In genomic region chr6:158376650-158377081, GRCh38 we compare ENCODE assay signal across 14 cellular contexts.
DNase-seq lines count a peak whose midpoint lies in the region; ATAC-seq, FAIRE-seq and TF ChIP-seq lines count a peak whose summit lies in the region.
"Had no signal": no experiment of that assay in that cellular context is flagged by ENCODE, and none has a peak within 500 bp of the region (broad histone marks: within the 10 kb centered on the region; RNA-seq: fewer than 3 reads in every experiment).

No MANE protein-coding gene starts in this region.

- FAIRE-seq in pancreas (lab: Jason Lieb, UNC) (no peak), RCC 7860 (lab: Jason Lieb, UNC) (no peak)

- TF ChIP-seq CTCF in pancreas (IDR thresholded peaks at IDR 0.05) (no peak), ascending aorta (IDR thresholded peaks at IDR 0.05) (no peak)

- DNase-seq in Ammon's horn (ENCODE audit: low spot score) (peak; percentile 70), NCI-H2171 treated with DMSO at 0.1 percent for 48 hours (lab: John Stamatoyannopoulos, UW) (peak; percentile 78), epithelial cell of prostate (ENCODE audit: low read depth, low spot score) (no peak), pancreas (peak in 1 of 6 donors; percentile 27), T-helper 2 cell (no peak), ascending aorta (ENCODE audit: low spot score in 2 of 2) (no peak), RCC 7860 (ENCODE audit: low spot score) (no peak)
- DNase-seq: activated CD8-positive, alpha-beta T cell treated with anti-CD3 and anti-CD28 coated beads, Interleukin-2, amount 10 ng/mL, durations not matched to agents 7 days and 5 days; activated naive CD4-positive, alpha-beta T cell treated with anti-CD3 and anti-CD28 coated beads for 36 hours; dermis blood vessel endothelial cell; left lung; NCI-H2081 treated with DMSO at 0.1 percent for 48 hours; stimulated activated CD4-positive, alpha-beta T cell treated with anti-CD3 and anti-CD28 coated beads, Interleukin-1b, Interleukin-23, amount 100 ng/mL, for 48 hours had no signal

- ATAC-seq in pancreas = peak; percentile 45 to 67 (median 64)
- ATAC-seq in GM18870 (IDR thresholded peaks at IDR 0.05; ENCODE audit: unreplicated experiment) = no peak
- ATAC-seq: activated CD8-positive, alpha-beta T cell treated with anti-CD3 and anti-CD28 coated beads, Interleukin-2, amount 10 ng/mL, durations not matched to agents 7 days and 5 days; left lung had no signal

- H3K4me3 ChIP-seq in pancreas = no peak overlapping the region
- H3K4me3 ChIP-seq in ascending aorta = no peak overlapping the region
- H3K4me3 ChIP-seq: left lung had no signal

- H3K36me3 ChIP-seq in pancreas (no peaks in the 10 kb centered on the region), ascending aorta (no peaks in the 10 kb centered on the region)
- H3K36me3 ChIP-seq: left lung had no signal

- no peaks in the 10 kb centered on the region for H3K27me3 ChIP-seq in pancreas
- no peaks in the 10 kb centered on the region for H3K27me3 ChIP-seq in ascending aorta
- H3K27me3 ChIP-seq: left lung had no signal

- intact Hi-C loops in pancreas (cut with DNase I) = no loop called here
- intact Hi-C loops in ascending aorta (cut with DNase I) = no loop called here

- H3K9me3 ChIP-seq in pancreas = no peaks in the 10 kb centered on the region
- H3K9me3 ChIP-seq in ascending aorta = no peaks in the 10 kb centered on the region
- H3K9me3 ChIP-seq: left lung had no signal

- H3K27ac ChIP-seq in epithelial cell of prostate = peak overlapping the region; percentile 71
- H3K27ac ChIP-seq in pancreas = no peak overlapping the region
- H3K27ac ChIP-seq in ascending aorta = no peak overlapping the region
- H3K27ac ChIP-seq: left lung had no signal

- 26 to 39% methylated on average over 2 of the region's 2 CpGs for WGBS in pancreas, 2 donors

- H3K4me1 ChIP-seq in pancreas (peaks cover 0 to 6% (median 0%) of the 10 kb centered on the region in 3 donors), ascending aorta (peaks cover 0 to 3% of the 10 kb centered on the region in 2 donors)

Comparison
In these comparisons a context has a peak if more than half of its experiments do, and no peak if none do; other contexts are left out.
1. DNase-seq: peak in Ammon's horn (single experiment) and NCI-H2171 treated with DMSO at 0.1 percent for 48 hours (single experiment); none in epithelial cell of prostate (single experiment), T-helper 2 cell (0 of 5), ascending aorta (0 of 2) and RCC 7860 (single experiment).